ENCODE assay signal across 24 cellular contexts in genomic region chr12:120321382-120322202, GRCh38. TPM values are rescaled to one million over a fixed set of nuclear protein-coding genes. Genes with fewer than 3 reads are reported as not detected.
A peak's percentile ranks its signal among the peaks of the same experiment; 100 is the strongest.
DNase-seq lines count a peak whose midpoint lies in the region; ATAC-seq and TF ChIP-seq lines count a peak whose summit lies in the region.
"Had no signal": no experiment of that assay in that cellular context is flagged by ENCODE, and none has a peak within 500 bp of the region (broad histone marks: within the 10 kb centered on the region; RNA-seq: fewer than 3 reads in every experiment).

No MANE protein-coding gene starts in this region.

- whole genome bisulfite sequencing in testis, 2 donors, result 77 to 78% methylated on average over 13 of the region's 13 CpGs

- H3K27me3 ChIP-seq in testis, result no peaks in the 10 kb centered on the region
- H3K27me3 ChIP-seq: ascending aorta had no signal

- H3K27ac Mint-ChIP-seq in nephron, result peak overlapping the region; percentile 75 to 94 (median 89)
- H3K27ac Mint-ChIP-seq: activated naive CD4-positive, alpha-beta T cell treated with anti-CD3 and anti-CD28 coated beads, Interleukin-2, amount 50 U/mL, for 72 hours; activated T-cell treated with anti-CD3 and anti-CD28 coated beads, Interleukin-2, amount 50 U/mL, for 72 hours; T-helper 2 cell treated with Interferon-gamma antibody and Interleukin-4, amounts not matched to agents 5 μg/mL and 100 μg/mL, for 36 hours had no signal

- H3K9me3 ChIP-seq in testis, result no peaks in the 10 kb centered on the region
- H3K9me3 ChIP-seq: ascending aorta had no signal

- H3K4me1 ChIP-seq in testis, result peaks cover 7% of the 10 kb centered on the region

- DNase-seq in Caki2 (ENCODE audit: low read depth) (peak; percentile 69), NCI-H82 treated with DMSO at 0.1 percent for 48 hours (lab: John Stamatoyannopoulos, UW; ENCODE audit: unreplicated experiment) (peak; percentile 93), kidney glomerular epithelial cell (lab: John Stamatoyannopoulos, UW) (peak; percentile 57), ACHN (no peak), testis (no peak)
- DNase-seq: activated CD4-positive, CD25-positive, alpha-beta regulatory T cell; activated T-cell treated with anti-CD3 and anti-CD28 coated beads, Interleukin-2, amount 50 U/mL, for 72 hours; C1 segment of cervical spinal cord; erythroblast; foreskin melanocyte; GF-D8; left ventricle myocardium superior; NCI-H1105 had no signal

- intact Hi-C loops in testis (cut with DNase I; ENCODE audit: low total_unique reads), result no loop called here

- H3K27me3 Mint-ChIP-seq in nephron (ENCODE audit: low read depth), result peaks cover 21% of the 10 kb centered on the region
- H3K27me3 Mint-ChIP-seq: central memory CD8-positive, alpha-beta T cell had no signal

- in situ Hi-C loops in Caki2 (cut with HindIII; ENCODE audit: low pct_unique_long_range_greater_than_20kb, low sequenced_read_pairs), result no loop called here
- in situ Hi-C loops in ACHN (cut with HindIII; ENCODE audit: low pct_ligation_motif_present, low pct_unique_long_range_greater_than_20kb, low sequenced_read_pairs), result no loop called here

- no peak overlapping the region for H3K27ac ChIP-seq in testis
- H3K27ac ChIP-seq: ascending aorta had no signal

- H3K4me1 Mint-ChIP-seq in nephron, result peaks cover 17% of the 10 kb centered on the region

- no peak for TF ChIP-seq POLR2A in testis (IDR thresholded peaks at IDR 0.05)

- no peaks in the 10 kb centered on the region for H3K9me3 Mint-ChIP-seq in nephron
- H3K9me3 Mint-ChIP-seq: activated naive CD4-positive, alpha-beta T cell treated with anti-CD3 and anti-CD28 coated beads, Interleukin-2, amount 50 U/mL, for 72 hours; activated T-cell treated with anti-CD3 and anti-CD28 coated beads, Interleukin-2, amount 50 U/mL, for 72 hours; central memory CD8-positive, alpha-beta T cell; T-helper 2 cell treated with Interferon-gamma antibody and Interleukin-4, amounts not matched to agents 5 μg/mL and 100 μg/mL, for 36 hours had no signal

- TF ChIP-seq CTCF in nephron (IDR thresholded peaks at IDR 0.05; ENCODE audit: unreplicated experiment in 3 of 3) (no peak), testis (IDR thresholded peaks at IDR 0.05) (no peak)

- H3K4me3 Mint-ChIP-seq in nephron, result no peak overlapping the region
- H3K4me3 Mint-ChIP-seq: activated T-cell treated with anti-CD3 and anti-CD28 coated beads, Interleukin-2, amount 50 U/mL, for 72 hours; central memory CD8-positive, alpha-beta T cell; T-helper 2 cell treated with Interferon-gamma antibody and Interleukin-4, amounts not matched to agents 5 μg/mL and 100 μg/mL, for 36 hours had no signal

- no peak overlapping the region for H3K4me3 ChIP-seq in testis
- H3K4me3 ChIP-seq: ascending aorta had no signal

- H3K36me3 ChIP-seq in testis (ENCODE audit: low read depth, missing control alignments), result no peaks in the 10 kb centered on the region
- H3K36me3 ChIP-seq: ascending aorta had no signal

- ATAC-seq in GM18517 (IDR thresholded peaks at IDR 0.05; ENCODE audit: unreplicated experiment) (no peak), GM18907 (IDR thresholded peaks at IDR 0.05; ENCODE audit: unreplicated experiment) (no peak)
- ATAC-seq: activated naive CD4-positive, alpha-beta T cell treated with anti-CD3 and anti-CD28 coated beads, Interleukin-2, amount 50 U/mL, for 72 hours; activated T-cell treated with anti-CD3 and anti-CD28 coated beads, Interleukin-2, amount 50 U/mL, for 72 hours; left ventricle myocardium superior; sciatic nerve; SK-N-SH treated with all-trans-retinoic acid at 6 μM for 48 hours had no signal

- H3K36me3 Mint-ChIP-seq in nephron (ENCODE audit: low read depth), result no peaks in the 10 kb centered on the region
- H3K36me3 Mint-ChIP-seq: activated naive CD4-positive, alpha-beta T cell treated with anti-CD3 and anti-CD28 coated beads, Interleukin-2, amount 50 U/mL, for 72 hours had no signal

RNA-seq across cellular contexts. Expression of gene PLA2G1B, which starts 6.0 kb away (rescaled TPM):
- not detected in 2 replicates for total RNA-seq in Caki2 (2014; rRNA removed; shearing (Covaris generic); ENCODE audit: low replicate concordance)
- under 1 TPM in 1 of 2 donors, not detected in 1; 0.94 TPM for total RNA-seq in testis
- 3.6 TPM for polyA plus RNA-seq in testis (ENCODE audit: insufficient read depth, low read depth, low replicate concordance)
- total RNA-seq: activated naive CD4-positive, alpha-beta T cell treated with anti-CD3 and anti-CD28 coated beads, Interleukin-2, amount 50 U/mL, for 72 hours; activated T-cell treated with anti-CD3 and anti-CD28 coated beads, Interleukin-2, amount 50 U/mL, for 72 hours; ascending aorta; left ventricle myocardium superior; LHCN-M2; NCI-H460; sciatic nerve had no signal

RNA-seq across cellular contexts. Expression of gene SIRT4, which starts 19.5 kb away (rescaled TPM):
- total RNA-seq in Caki2 (2014; rRNA removed; shearing (Covaris generic); ENCODE audit: low replicate concordance), result 0.61 TPM in 1 of 2 replicates, not detected in the other
- 1 to 10 TPM; 3.3 to 5.0 TPM for total RNA-seq in testis
- polyA plus RNA-seq in testis (ENCODE audit: insufficient read depth, low read depth, low replicate concordance), result 10.0 TPM
- total RNA-seq: ascending aorta had no signal

RNA-seq across cellular contexts. Expression of gene RNU4-1, which starts 28.6 kb away (rescaled TPM):
- not detected in 2 replicates for total RNA-seq in Caki2 (2014; rRNA removed; shearing (Covaris generic); ENCODE audit: low replicate concordance)
- total RNA-seq in testis, result under 1 TPM; under 0.01 TPM
- not detected for polyA plus RNA-seq in testis (ENCODE audit: insufficient read depth, low read depth, low replicate concordance)
- total RNA-seq: ascending aorta, LHCN-M2, NCI-H460 had no signal

RNA-seq across cellular contexts. Expression of gene RNU4-2, which starts 29.9 kb away (rescaled TPM):
- not detected in 2 replicates for total RNA-seq in Caki2 (2014; rRNA removed; shearing (Covaris generic); ENCODE audit: low replicate concordance)
- total RNA-seq in testis, result under 1 TPM; under 0.01 TPM
- not detected for polyA plus RNA-seq in testis (ENCODE audit: insufficient read depth, low read depth, low replicate concordance)
- total RNA-seq: ascending aorta, LHCN-M2, NCI-H460 had no signal

RNA-seq across cellular contexts. Expression of gene MSI1, which starts 47.4 kb away (rescaled TPM):
- total RNA-seq in Caki2 (2014; rRNA removed; shearing (Covaris generic); ENCODE audit: low replicate concordance), result 0.29 TPM in 1 of 2 replicates, not detected in the other
- 10 to 100 TPM in 1 of 2 donors, 1 to 10 TPM in 1; 7.4 to 14.8 TPM for total RNA-seq in testis
- 25.1 TPM for polyA plus RNA-seq in testis (ENCODE audit: insufficient read depth, low read depth, low replicate concordance)
- total RNA-seq: LHCN-M2 had no signal

Comparison
In these comparisons a context has a peak if more than half of its experiments do, and no peak if none do; other contexts are left out.
1. DNase-seq: peak in Caki2 (single experiment), NCI-H82 treated with DMSO at 0.1 percent for 48 hours (single experiment) and kidney glomerular epithelial cell (single experiment); none in ACHN (single experiment) and testis (single experiment).